7 cellular contexts compared by ENCODE assay signal in the genomic region with DNA sequence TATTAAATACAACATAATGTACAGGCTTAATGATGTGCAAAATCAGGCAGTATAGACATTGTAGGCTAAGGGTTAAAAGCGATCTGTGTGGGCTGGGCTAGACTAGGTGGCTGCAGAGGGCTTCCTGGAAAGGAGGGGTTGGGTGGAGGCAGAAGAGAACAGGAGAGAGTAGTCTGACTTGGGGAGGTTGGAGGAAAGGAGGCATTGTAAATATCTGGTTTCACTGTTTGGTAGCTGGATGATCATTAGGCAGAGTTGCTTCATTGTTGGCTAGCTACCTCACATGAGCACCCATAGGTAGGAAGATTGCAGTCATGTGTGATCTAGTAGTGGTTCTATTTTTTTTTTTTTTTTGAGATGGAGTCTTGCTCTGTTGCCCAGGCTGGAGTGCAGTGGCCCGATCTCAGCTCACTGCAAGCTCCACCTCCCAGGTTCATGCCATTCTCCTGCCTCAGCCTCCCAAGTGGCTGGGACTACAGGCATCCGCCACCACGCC. TPM values are rescaled to one million over a fixed set of nuclear protein-coding genes. Genes with fewer than 3 reads are reported as not detected.
DNase-seq lines count a peak whose midpoint lies in the region; ATAC-seq and TF ChIP-seq lines count a peak whose summit lies in the region.
"Not testable (repeated sequence)": the region's sequence is repeated elsewhere in the genome, so short reads cannot be mapped to it uniquely, and the experiment has no call there.

No MANE protein-coding gene starts in this region.

- not testable (repeated sequence) for H4K20me1 ChIP-seq in OCI-LY1 (ENCODE audit: insufficient read depth, low read length)

- not testable (repeated sequence) for TF ChIP-seq CTCF in OCI-LY1 (IDR thresholded peaks at IDR 0.05; ENCODE audit: low read length); psoas muscle (IDR thresholded peaks at IDR 0.05)

- ATAC-seq in activated naive CD4-positive, alpha-beta T cell treated with anti-CD3 and anti-CD28 coated beads, Interleukin-2, amount 50 U/mL, for 72 hours: peak; percentile 36 to 63
- ATAC-seq in left colon: peak; percentile 80
- ATAC-seq in psoas muscle: not testable (repeated sequence)

- H3K4me2 ChIP-seq in OCI-LY1 (ENCODE audit: low read length): peak overlapping the region; percentile 97

- intact Hi-C loops in left colon (cut with DNase I, micrococcal nuclease); psoas muscle (cut with DNase I): not testable (repeated sequence)

- H3K36me3 Mint-ChIP-seq in activated naive CD4-positive, alpha-beta T cell treated with anti-CD3 and anti-CD28 coated beads, Interleukin-2, amount 50 U/mL, for 72 hours: peaks cover 14 to 28% of the 10 kb centered on the region in 2 donors

- peaks cover 68% of the 10 kb centered on the region for H3K79me2 ChIP-seq in OCI-LY1 (ENCODE audit: insufficient read depth, low read length)

- WGBS in psoas muscle, 3 donors: 60 to 80% (median 67%) methylated on average over 3 to 4 of the region's 4 CpGs

- H3K36me3 ChIP-seq in OCI-LY1 (ENCODE audit: insufficient read depth, low read length); psoas muscle (ENCODE audit: insufficient read depth in 1 of 2, low read depth in 1 of 2): not testable (repeated sequence)

- H3K27me3 ChIP-seq in OCI-LY1 (ENCODE audit: insufficient read depth, low read length); psoas muscle (ENCODE audit: insufficient read depth in 3 of 3, low read length in 2 of 3): not testable (repeated sequence)

- H3K9ac ChIP-seq in OCI-LY1 (ENCODE audit: low read length): not testable (repeated sequence)

- not testable (repeated sequence) for H3F3A ChIP-seq in OCI-LY1 (ENCODE audit: insufficient read depth, low read length)

- DNase-seq in Jurkat, Clone E6-1 (ENCODE audit: low read depth, low spot score); activated naive CD4-positive, alpha-beta T cell treated with anti-CD3 and anti-CD28 coated beads, Interleukin-2, amount 50 U/mL, for 72 hours (ENCODE audit: low spot score in 2 of 2); psoas muscle: not testable (repeated sequence)
- peak; percentile 54 for DNase-seq in activated CD4-positive, alpha-beta T cell treated with anti-CD3 and anti-CD28 coated beads for 48 hours
- peak in 1 of 2 donors; percentile 53 for DNase-seq in left colon

- H2AFZ ChIP-seq in OCI-LY1 (ENCODE audit: low read length): not testable (repeated sequence)

- not testable (repeated sequence) for H3K9me3 ChIP-seq in OCI-LY1 (ENCODE audit: low read length); psoas muscle

- peak overlapping the region; percentile 82 for H3K27ac ChIP-seq in OCI-LY1 (ENCODE audit: low read depth, low read length, poor library complexity, severe bottlenecking)
- peak overlapping the region; percentile 99 for H3K27ac ChIP-seq in psoas muscle

- not testable (repeated sequence) for H3K9me2 ChIP-seq in OCI-LY1 (ENCODE audit: low read depth, low read length)

- peak overlapping the region; percentile 81 to 86 for H3K27ac Mint-ChIP-seq in activated naive CD4-positive, alpha-beta T cell treated with anti-CD3 and anti-CD28 coated beads, Interleukin-2, amount 50 U/mL, for 72 hours

- peak overlapping the region; percentile 37 for H3K4me3 ChIP-seq in GM08714 (ENCODE audit: low read length)
- H3K4me3 ChIP-seq in Jurkat, Clone E6-1 (ENCODE audit: low read length): peak overlapping the region; percentile 17
- not testable (repeated sequence) for H3K4me3 ChIP-seq in OCI-LY1 (ENCODE audit: low read depth, low read length, poor library complexity, severe bottlenecking)
- peak overlapping the region; percentile 90 for H3K4me3 ChIP-seq in psoas muscle

- peaks cover 85% of the 10 kb centered on the region for H3K4me1 ChIP-seq in OCI-LY1 (ENCODE audit: insufficient read depth, low read length, severe bottlenecking)
- peaks cover 82% of the 10 kb centered on the region for H3K4me1 ChIP-seq in psoas muscle

- H3K9me3 Mint-ChIP-seq in activated naive CD4-positive, alpha-beta T cell treated with anti-CD3 and anti-CD28 coated beads, Interleukin-2, amount 50 U/mL, for 72 hours: not testable (repeated sequence)

RNA-seq across cellular contexts. Expression of a gene that starts 5.5 kb away (rescaled TPM):
- polyA plus RNA-seq in Jurkat, Clone E6-1 (2012; ENCODE audit: insufficient read depth, insufficient read length): 53.5 TPM
- 10 to 100 TPM; 75.8 to 88.8 TPM for total RNA-seq in activated naive CD4-positive, alpha-beta T cell treated with anti-CD3 and anti-CD28 coated beads, Interleukin-2, amount 50 U/mL, for 72 hours
- total RNA-seq in left colon (10 to 100 TPM; 64.7 to 65.4 TPM), psoas muscle (100 to 1,000 TPM in 3 of 4 donors, 10 to 100 TPM in 1; 97.5 to 147 (median 112) TPM)
- polyA plus RNA-seq in psoas muscle: 100 to 1,000 TPM in 1 of 3 donors, 10 to 100 TPM in 2; 52.1 to 133 (median 66.4) TPM

RNA-seq across cellular contexts. Expression of a gene that starts 20.2 kb away (rescaled TPM):
- 151 TPM for polyA plus RNA-seq in Jurkat, Clone E6-1 (2012; ENCODE audit: insufficient read depth, insufficient read length)
- 100 to 1,000 TPM; 109 to 154 TPM for total RNA-seq in activated naive CD4-positive, alpha-beta T cell treated with anti-CD3 and anti-CD28 coated beads, Interleukin-2, amount 50 U/mL, for 72 hours
- total RNA-seq in left colon (10 to 100 TPM; 65.7 to 71.8 TPM), psoas muscle (10 to 100 TPM; 22.4 to 40.9 (median 37.6) TPM)
- 10 to 100 TPM; 44.5 to 80.1 (median 51.3) TPM for polyA plus RNA-seq in psoas muscle

RNA-seq across cellular contexts. Expression of a gene that starts 52.6 kb away (rescaled TPM):
- polyA plus RNA-seq in Jurkat, Clone E6-1 (2012; ENCODE audit: insufficient read depth, insufficient read length): 51.2 TPM
- 10 to 100 TPM; 27.1 to 33.5 TPM for total RNA-seq in activated naive CD4-positive, alpha-beta T cell treated with anti-CD3 and anti-CD28 coated beads, Interleukin-2, amount 50 U/mL, for 72 hours
- total RNA-seq in left colon (10 to 100 TPM; 21.3 to 26.8 TPM), psoas muscle (10 to 100 TPM in 1 of 4 donors, 1 to 10 TPM in 3; 4.5 to 14.5 (median 7.7) TPM)
- polyA plus RNA-seq in psoas muscle: 10 to 100 TPM in 1 of 3 donors, 1 to 10 TPM in 2; 6.0 to 12.5 (median 6.0) TPM
